In genomic region chr10:114172776-114173555, GRCh38 we compare ENCODE assay signal across 8 cellular contexts. TPM values are rescaled to one million over a fixed set of nuclear protein-coding genes. Genes with fewer than 3 reads are reported as not detected.
DNase-seq lines count a peak whose midpoint lies in the region; ATAC-seq, FAIRE-seq and TF ChIP-seq lines count a peak whose summit lies in the region.

No MANE protein-coding gene starts in this region.

- TF ChIP-seq CTCF in A549 (IDR thresholded peaks at IDR 0.05) (no peak), brain (conservative IDR thresholded peaks at IDR 0.05) (no peak), lung (IDR thresholded peaks at IDR 0.05; ENCODE audit: control extremely low read depth, extremely low read depth) (no peak), type B pancreatic cell (conservative IDR thresholded peaks at IDR 0.05) (no peak), GM13977 (IDR thresholded peaks at IDR 0.05; ENCODE audit: extremely low read depth, insufficient read depth, missing control alignments) (no peak)

- H3K27ac Mint-ChIP-seq in brain (peak overlapping the region; percentile 94 to 100 (median 98)), type B pancreatic cell (peak overlapping the region; percentile 99)

- H3K4me3 Mint-ChIP-seq in brain = peak overlapping the region; percentile 93 to 100 (median 98)
- peak overlapping the region; percentile 99 for H3K4me3 Mint-ChIP-seq in type B pancreatic cell

- peak overlapping the region; percentile 83 for H3K4me2 ChIP-seq in A549

- CTCF ChIA-PET in A549 (lab: Yijun Ruan, JAX) = no interaction called here

- DNase-seq in A549 (ENCODE audit: low read depth in 1 of 2, low spot score in 1 of 2) = no peak
- DNase-seq in lung (ENCODE audit: low spot score) = no peak
- no peak for DNase-seq in type B pancreatic cell (ENCODE audit: extremely low spot score, unreplicated experiment)
- DNase-seq in GM13977 (ENCODE audit: low spot score) = no peak
- no peak for DNase-seq in effector CD4-positive, alpha-beta T cell
- DNase-seq in H54 (ENCODE audit: insufficient read length, low spot score) = no peak

- TF ChIP-seq EP300 in A549 (IDR thresholded peaks at IDR 0.05) = no peak

- H3K4me3 ChIP-seq in A549 (peak overlapping the region; percentile 86), HUES48 (ENCODE audit: low read depth, low read length) (peak overlapping the region; percentile 95), lung (peak overlapping the region; percentile 96)

- FAIRE-seq in A549 (lab: Jason Lieb, UNC) = no peak
- FAIRE-seq in H54 (lab: Jason Lieb, UNC) = no peak

- WGBS in A549 (ENCODE audit: missing lambda C conversion rate) = 50% methylated on average over 9 of the region's 9 CpGs
- 23 to 38% methylated on average over 9 of the region's 9 CpGs for WGBS in lung, 2 donors

- peaks cover 9% of the 10 kb centered on the region; the same call in 2 of the 3 replicates for H3K9me3 ChIP-seq in A549
- peaks cover 6% of the 10 kb centered on the region; the same call in 1 of the 2 replicates for H3K9me3 ChIP-seq in HUES48 (ENCODE audit: control insufficient read depth, insufficient read depth, low read length)
- H3K9me3 ChIP-seq in lung (ENCODE audit: control insufficient read depth in 2 of 2, insufficient read depth in 1 of 2, low read length in 1 of 2) = no peaks in the 10 kb centered on the region

- peaks cover 18% of the 10 kb centered on the region; the same call in 1 of the 3 replicates for H3K4me1 ChIP-seq in A549
- H3K4me1 ChIP-seq in HUES48 (ENCODE audit: control insufficient read depth, insufficient read depth, low read length) = peaks cover 12% of the 10 kb centered on the region; the same call in 1 of the 2 replicates
- no peaks in the 10 kb centered on the region for H3K4me1 ChIP-seq in lung (ENCODE audit: control insufficient read depth in 2 of 2, insufficient read depth in 2 of 2, low read length in 2 of 2)

- POLR2A ChIA-PET in A549 (lab: Yijun Ruan, JAX) = no interaction called here

- peak overlapping the region; percentile 83 to 91 for H3K27ac ChIP-seq in A549
- peak overlapping the region; percentile 98 for H3K27ac ChIP-seq in HUES48 (ENCODE audit: low read depth, low read length)
- H3K27ac ChIP-seq in lung (ENCODE audit: low read depth in 1 of 2, low read length in 1 of 2) = peak overlapping the region in 1 of 2 donors; percentile 92

- H3K9me3 Mint-ChIP-seq in brain (peaks cover 6 to 19% (median 7%) of the 10 kb centered on the region in 5 experiments), type B pancreatic cell (peaks cover 7% of the 10 kb centered on the region)

- H3K36me3 Mint-ChIP-seq in brain (peaks cover 35% of the 10 kb centered on the region), type B pancreatic cell (peaks cover 7% of the 10 kb centered on the region)

- TF ChIP-seq POLR2A in A549 (IDR thresholded peaks at IDR 0.05; ENCODE audit: low read length) = no peak
- no peak for TF ChIP-seq POLR2A in H54 (IDR thresholded peaks at IDR 0.05; ENCODE audit: low read depth, low read length)

- no peak for ATAC-seq in A549
- ATAC-seq in lung (ENCODE audit: insufficient read depth, low FRiP score) = no peak

- H3K27me3 ChIP-seq in HUES48 (ENCODE audit: control insufficient read depth, insufficient read depth, low read length) (no peaks in the 10 kb centered on the region), lung (ENCODE audit: control insufficient read depth, insufficient read depth) (no peaks in the 10 kb centered on the region)

- peaks cover 35% of the 10 kb centered on the region for H3K27me3 Mint-ChIP-seq in brain
- H3K27me3 Mint-ChIP-seq in type B pancreatic cell = no peaks in the 10 kb centered on the region

- peak overlapping the region; percentile 86 for H3K9ac ChIP-seq in HUES48 (ENCODE audit: low read depth, low read length)

- no peak for TF ChIP-seq RAD21 in A549 (conservative IDR thresholded peaks at IDR 0.05 in 1 of 2, IDR thresholded peaks at IDR 0.05 in 1 of 2)

- in situ Hi-C loops in GM13977 (cut with MboI; ENCODE audit: low pct_unique_long_range_greater_than_20kb, low sequenced_read_pairs, unreplicated experiment) = no loop called here

- H3K4me1 Mint-ChIP-seq in brain (peaks cover 28% of the 10 kb centered on the region), type B pancreatic cell (ENCODE audit: unreplicated experiment) (peaks cover 23% of the 10 kb centered on the region)

- H3K36me3 ChIP-seq in HUES48 (ENCODE audit: control insufficient read depth, insufficient read depth, low read length) = peaks cover 7% of the 10 kb centered on the region
- no peaks in the 10 kb centered on the region for H3K36me3 ChIP-seq in lung (ENCODE audit: control insufficient read depth in 2 of 2, insufficient read depth in 2 of 2, low read length in 2 of 2)

TF ChIP-seq in A549, 52 proteins besides CTCF, POLR2A, EP300 and RAD21:
- TF ChIP-seq REST (IDR thresholded peaks at IDR 0.05) = no peak
- no peak for TF ChIP-seq CBX8 (IDR thresholded peaks at IDR 0.05)
- TF ChIP-seq SMC3 (IDR thresholded peaks at IDR 0.05) = no peak
- TF ChIP-seq ZC3H11A (IDR thresholded peaks at IDR 0.05) = no peak
- TF ChIP-seq ZNF302 (CRISPR knock-in tag; IDR thresholded peaks at IDR 0.05) = no peak
- TF ChIP-seq ESRRA (IDR thresholded peaks at IDR 0.05; ENCODE audit: borderline replicate concordance, low read length) = no peak
- no peak for TF ChIP-seq BHLHE40 (IDR thresholded peaks at IDR 0.05; ENCODE audit: low read depth, low read length)
- no peak for TF ChIP-seq ZSCAN20 (CRISPR knock-in tag; IDR thresholded peaks at IDR 0.05)
- TF ChIP-seq SREBF2 (IDR thresholded peaks at IDR 0.05) = no peak
- TF ChIP-seq MYC (IDR thresholded peaks at IDR 0.05; ENCODE audit: borderline replicate concordance, low read length) = no peak
- no peak for TF ChIP-seq NPAS2 (CRISPR knock-in tag; IDR thresholded peaks at IDR 0.05; ENCODE audit: borderline replicate concordance)
TF ChIP-seq in A549: peak in this region for 0.

RNA-seq across cellular contexts. Expression of gene CCDC186, which starts 1.0 kb away (rescaled TPM):
- polyA plus RNA-seq in A549 (2011; rRNA removed) (8.3 and 13.4 TPM in 2 replicates), A549 (2017; fragmentation: RNase III; extraction: RNeasy Plus Mini Kit Qiagen cat#74134 plus additional on column Dnase treatment) (6.6 to 7.4 TPM (median 6.8 TPM) in 3 replicates), brain (ENCODE audit: insufficient read depth, low read depth, low replicate concordance) (2.1 TPM), lung (1 to 10 TPM; 5.3 to 8.2 TPM)
- polyA plus RNA-seq in A549 (2012; cell fraction: cytosol; rRNA removed) = 1.1 TPM in 2 replicates
- polyA plus RNA-seq in A549 (2012; cell fraction: nucleus; rRNA removed) = 0.70 and 1.1 TPM in 2 replicates
- polyA minus RNA-seq in A549 (2011; rRNA and poly(A)+ RNA removed) = 3.5 and 3.8 TPM in 2 replicates
- total RNA-seq in lung (10 to 100 TPM; 22.0 to 96.7 TPM), type B pancreatic cell (ENCODE audit: low replicate concordance) (21.0 and 36.0 TPM in 2 replicates)

RNA-seq across cellular contexts. Expression of gene TDRD1, which starts 6.2 kb away (rescaled TPM):
- polyA plus RNA-seq in A549 (2011; rRNA removed) = not detected in 2 replicates
- polyA plus RNA-seq in A549 (2012; cell fraction: cytosol; rRNA removed) = not detected in 2 replicates
- polyA plus RNA-seq in A549 (2012; cell fraction: nucleus; rRNA removed) = not detected in 2 replicates
- not detected in 3 replicates for polyA plus RNA-seq in A549 (2017; fragmentation: RNase III; extraction: RNeasy Plus Mini Kit Qiagen cat#74134 plus additional on column Dnase treatment)
- not detected in 2 replicates for polyA minus RNA-seq in A549 (2011; rRNA and poly(A)+ RNA removed)
- not detected for polyA plus RNA-seq in brain (ENCODE audit: insufficient read depth, low read depth, low replicate concordance)
- under 1 TPM; 0.25 to 0.37 TPM for total RNA-seq in lung
- polyA plus RNA-seq in lung = under 1 TPM in 1 of 2 donors, not detected in 1; 0.05 TPM
- not detected in 2 replicates for total RNA-seq in type B pancreatic cell (ENCODE audit: low replicate concordance)
